ENCODE assay signal across 20 cellular contexts in genomic region chr19:53212703-53213320, GRCh38. TPM values are rescaled to one million over a fixed set of nuclear protein-coding genes. Genes with fewer than 3 reads are reported as not detected.
DNase-seq lines count a peak whose midpoint lies in the region; ATAC-seq and TF ChIP-seq lines count a peak whose summit lies in the region.
"Had no signal": no experiment of that assay in that cellular context is flagged by ENCODE, and none has a peak within 500 bp of the region (broad histone marks: within the 10 kb centered on the region; RNA-seq: fewer than 3 reads in every experiment).

No MANE protein-coding gene starts in this region.

- H3K4me2 ChIP-seq in SK-N-SH, result no peak overlapping the region
- H3K4me2 ChIP-seq: A549; BLaER1 treated with 17β-estradiol and CSF1 and Interleukin-3, amounts not matched to agents 10 nM and 100 nM had no signal

- H3K36me3 ChIP-seq in adipocyte (ENCODE audit: control insufficient read depth, insufficient read depth, low read length, severe bottlenecking) (peaks cover 34% of the 10 kb centered on the region), endodermal cell (ENCODE audit: control insufficient read depth, insufficient read depth, low read length) (no peaks in the 10 kb centered on the region), subcutaneous abdominal adipose tissue (ENCODE audit: control insufficient read depth in 5 of 5, insufficient read depth in 5 of 5, low read length in 5 of 5) (peaks cover 20 to 34% (median 28%) of the 10 kb centered on the region in 5 donors), SK-N-SH (replicated peaks in 1 of 2; ENCODE audit: control insufficient read depth in 1 of 2, insufficient read depth in 2 of 2, low read length in 1 of 2) (peaks cover 0 to 17% of the 10 kb centered on the region in 2 experiments)

- no peaks in the 10 kb centered on the region for H3F3A ChIP-seq in SK-N-SH (replicated peaks; ENCODE audit: insufficient read depth)

- H3K4me1 ChIP-seq in adipocyte (ENCODE audit: control insufficient read depth, insufficient read depth, low read length) (no peaks in the 10 kb centered on the region), endodermal cell (ENCODE audit: control insufficient read depth, insufficient read depth, low read length) (no peaks in the 10 kb centered on the region), subcutaneous abdominal adipose tissue (ENCODE audit: control insufficient read depth in 5 of 5, insufficient read depth in 5 of 5, low read length in 5 of 5) (no peaks in the 10 kb centered on the region), SK-N-SH (ENCODE audit: control insufficient read depth in 1 of 2, insufficient read depth in 2 of 2, low read depth in 1 of 2, low read length in 1 of 2) (no peaks in the 10 kb centered on the region)
- H3K4me1 ChIP-seq: A549; BLaER1 treated with 17β-estradiol and CSF1 and Interleukin-3, amounts not matched to agents 10 nM and 100 nM had no signal

- POLR2A ChIA-PET in GM10248 (lab: Yijun Ruan, JAX) (no interaction called here), SK-N-SH (lab: Yijun Ruan, JAX) (no interaction called here)

- H3K9me3 ChIP-seq in adipocyte (ENCODE audit: control insufficient read depth, low read length) (peaks cover 99% of the 10 kb centered on the region), endodermal cell (ENCODE audit: control insufficient read depth, low read length) (peaks cover 91% of the 10 kb centered on the region), subcutaneous abdominal adipose tissue (ENCODE audit: control insufficient read depth in 5 of 5, low read length in 5 of 5) (peaks cover 61 to 98% (median 92%) of the 10 kb centered on the region in 5 donors), SK-N-SH (peaks cover 35% of the 10 kb centered on the region)

- no peaks in the 10 kb centered on the region for H4K20me1 ChIP-seq in SK-N-SH (ENCODE audit: insufficient read depth)
- H4K20me1 ChIP-seq: BLaER1 treated with 17β-estradiol and CSF1 and Interleukin-3, amounts not matched to agents 10 nM and 100 nM had no signal

- intact Hi-C loops in Calu3 (cut with micrococcal nuclease; ENCODE audit: unreplicated experiment), result no loop called here

- H3K9me2 ChIP-seq in SK-N-SH, result no peaks in the 10 kb centered on the region

- CTCF ChIA-PET in Calu3 (lab: Charles Lee) (no interaction called here), GM10248 (lab: Yijun Ruan, JAX) (no interaction called here), SK-N-SH (lab: Yijun Ruan, JAX) (no interaction called here)
- CTCF ChIA-PET in activated naive CD4-positive, alpha-beta T cell treated with anti-CD3 and anti-CD28 coated beads, Interleukin-2, amount 10 ng/mL, durations not matched to agents 7 days and 5 days (lab: Charles Lee), result no interaction called here

- no peaks in the 10 kb centered on the region for H3K79me2 ChIP-seq in SK-N-SH (ENCODE audit: insufficient read depth)

- H3K27ac ChIP-seq in endodermal cell (ENCODE audit: low read depth, low read length), result no peak overlapping the region
- no peak overlapping the region for H3K27ac ChIP-seq in subcutaneous abdominal adipose tissue (ENCODE audit: low read depth, low read length)
- H3K27ac ChIP-seq in SK-N-SH (ENCODE audit: low read depth in 2 of 2, low read length in 1 of 2), result no peak overlapping the region
- H3K27ac ChIP-seq: A549; BLaER1 treated with 17β-estradiol and CSF1 and Interleukin-3, amounts not matched to agents 10 nM and 100 nM had no signal

- H2AFZ ChIP-seq in SK-N-SH (ENCODE audit: low read depth), result no peak overlapping the region

- peaks cover 22% of the 10 kb centered on the region for H3K9me3 Mint-ChIP-seq in Calu3 (ENCODE audit: low read depth, unreplicated experiment)
- peaks cover 97% of the 10 kb centered on the region for H3K9me3 Mint-ChIP-seq in endodermal cell
- H3K9me3 Mint-ChIP-seq in activated naive CD4-positive, alpha-beta T cell treated with anti-CD3 and anti-CD28 coated beads, Interleukin-2, amount 10 ng/mL, durations not matched to agents 7 days and 5 days, result peaks cover 82% of the 10 kb centered on the region

- no peak for DNase-seq in Calu3
- DNase-seq in adipocyte (ENCODE audit: low read depth), result no peak
- no peak for DNase-seq in endodermal cell
- no peak for DNase-seq in activated naive CD4-positive, alpha-beta T cell treated with anti-CD3 and anti-CD28 coated beads, Interleukin-2, amount 10 ng/mL, durations not matched to agents 7 days and 5 days
- no peak for DNase-seq in GM10248 (ENCODE audit: extremely low spot score)
- DNase-seq in SK-N-SH, result no peak
- DNase-seq: CD4-positive, alpha-beta T cell; COR-L47; DND-41; GDM1; HCEC 1CT; IMR-90; KG1 had no signal

- H3K4me3 ChIP-seq in adipocyte (ENCODE audit: low read length), result peak overlapping the region; percentile 66
- H3K4me3 ChIP-seq in endodermal cell (ENCODE audit: low read length), result peak overlapping the region; percentile 21
- H3K4me3 ChIP-seq in subcutaneous abdominal adipose tissue (ENCODE audit: low read depth in 1 of 5, low read length in 5 of 5), result peak overlapping the region; percentile 11 to 42 (median 32)
- no peak overlapping the region; a peak in 1 of 4 replicates for H3K4me3 ChIP-seq in SK-N-SH (ENCODE audit: low read depth in 2 of 2, low read length in 1 of 2)
- H3K4me3 ChIP-seq: A549 had no signal

- TF ChIP-seq CTCF in Calu3 (IDR thresholded peaks at IDR 0.05; ENCODE audit: unreplicated experiment), result no peak
- no peak for TF ChIP-seq CTCF in endodermal cell (conservative IDR thresholded peaks at IDR 0.05)
- no peak for TF ChIP-seq CTCF in GM10248 (IDR thresholded peaks at IDR 0.05; ENCODE audit: control extremely low read depth, extremely low read depth, low read depth, missing control alignments)
- no peak for TF ChIP-seq CTCF in SK-N-SH (IDR thresholded peaks at IDR 0.05)

- H3K4me3 Mint-ChIP-seq in Calu3 (ENCODE audit: low read depth, unreplicated experiment) (no peak overlapping the region), endodermal cell (no peak overlapping the region)
- H3K4me3 Mint-ChIP-seq in activated naive CD4-positive, alpha-beta T cell treated with anti-CD3 and anti-CD28 coated beads, Interleukin-2, amount 10 ng/mL, durations not matched to agents 7 days and 5 days, result no peak overlapping the region
- H3K4me3 Mint-ChIP-seq: CD4-positive, alpha-beta T cell had no signal

- H3K27me3 ChIP-seq in adipocyte (replicated peaks; ENCODE audit: control insufficient read depth, insufficient read depth, low read length), result no peaks in the 10 kb centered on the region
- no peaks in the 10 kb centered on the region for H3K27me3 ChIP-seq in endodermal cell (ENCODE audit: control insufficient read depth, insufficient read depth, low read length, poor library complexity, severe bottlenecking)
- H3K27me3 ChIP-seq in subcutaneous abdominal adipose tissue (ENCODE audit: control insufficient read depth in 5 of 5, insufficient read depth in 4 of 5, low read length in 5 of 5), result no peaks in the 10 kb centered on the region
- no peaks in the 10 kb centered on the region for H3K27me3 ChIP-seq in SK-N-SH (ENCODE audit: insufficient read depth)
- H3K27me3 ChIP-seq: BLaER1 treated with 17β-estradiol and CSF1 and Interleukin-3, amounts not matched to agents 10 nM and 100 nM had no signal

- no peak for ATAC-seq in HG03442 (IDR thresholded peaks at IDR 0.05; ENCODE audit: unreplicated experiment)
- ATAC-seq: A549 had no signal

- H3K9ac ChIP-seq in adipocyte (ENCODE audit: low read length) (no peak overlapping the region), endodermal cell (ENCODE audit: extremely low read depth, low read length, poor library complexity, severe bottlenecking) (no peak overlapping the region), subcutaneous abdominal adipose tissue (ENCODE audit: low read length in 5 of 5) (no peak overlapping the region), SK-N-SH (no peak overlapping the region)
- H3K9ac ChIP-seq: BLaER1 treated with 17β-estradiol and CSF1 and Interleukin-3, amounts not matched to agents 10 nM and 100 nM had no signal

- TF ChIP-seq RAD21 in SK-N-SH (IDR thresholded peaks at IDR 0.05; ENCODE audit: low read length), result no peak

- WGBS in endodermal cell (ENCODE audit: insufficient coverage in 1 of 2, insufficient read length in 1 of 2), 2 experiments, result 83 to 93% methylated on average over 1 to 2 of the region's 2 CpGs
- WGBS in SK-N-SH (ENCODE audit: low lambda C conversion rate), result 61% methylated on average over 2 of the region's 2 CpGs

- H3K4me1 Mint-ChIP-seq in Calu3 (ENCODE audit: low read depth, unreplicated experiment) (no peaks in the 10 kb centered on the region), endodermal cell (no peaks in the 10 kb centered on the region)
- H3K4me1 Mint-ChIP-seq in activated naive CD4-positive, alpha-beta T cell treated with anti-CD3 and anti-CD28 coated beads, Interleukin-2, amount 10 ng/mL, durations not matched to agents 7 days and 5 days, result no peaks in the 10 kb centered on the region

- TF ChIP-seq EP300 in SK-N-SH (IDR thresholded peaks at IDR 0.05; ENCODE audit: borderline replicate concordance in 1 of 2, low read depth in 1 of 2, low read length in 1 of 2), result no peak

- H3K27ac Mint-ChIP-seq in Calu3 (ENCODE audit: unreplicated experiment) (peak overlapping the region; percentile 44), endodermal cell (no peak overlapping the region)
- no peak overlapping the region for H3K27ac Mint-ChIP-seq in activated naive CD4-positive, alpha-beta T cell treated with anti-CD3 and anti-CD28 coated beads, Interleukin-2, amount 10 ng/mL, durations not matched to agents 7 days and 5 days
- H3K27ac Mint-ChIP-seq: CD4-positive, alpha-beta T cell had no signal

- BruUV-seq in Calu3 (replicated peaks; lab: Mats Ljungman, UMichigan), result TSS peak; percentile 5

- H3K36me3 Mint-ChIP-seq in Calu3 (ENCODE audit: insufficient read depth, unreplicated experiment) (peaks cover 26% of the 10 kb centered on the region), endodermal cell (ENCODE audit: low read depth) (peaks cover 65% of the 10 kb centered on the region)
- H3K36me3 Mint-ChIP-seq in activated naive CD4-positive, alpha-beta T cell treated with anti-CD3 and anti-CD28 coated beads, Interleukin-2, amount 10 ng/mL, durations not matched to agents 7 days and 5 days, result peaks cover 51% of the 10 kb centered on the region

- H3K27me3 Mint-ChIP-seq in Calu3 (ENCODE audit: unreplicated experiment) (no peaks in the 10 kb centered on the region), endodermal cell (ENCODE audit: insufficient read depth) (peaks cover 3% of the 10 kb centered on the region)
- no peaks in the 10 kb centered on the region for H3K27me3 Mint-ChIP-seq in activated naive CD4-positive, alpha-beta T cell treated with anti-CD3 and anti-CD28 coated beads, Interleukin-2, amount 10 ng/mL, durations not matched to agents 7 days and 5 days
- H3K27me3 Mint-ChIP-seq: CD4-positive, alpha-beta T cell had no signal

RNA-seq across cellular contexts. Expression of gene ZNF665, which starts 19.7 kb away (rescaled TPM):
- total RNA-seq in Calu3 (2022) (not detected in 2 replicates), endodermal cell (1 to 10 TPM; 7.6 to 8.6 TPM)
- polyA plus RNA-seq in endodermal cell (2013, experiment 1 of 2), result 5.8 TPM
- polyA plus RNA-seq in endodermal cell (2013, experiment 2 of 2), result 4.8 TPM
- polyA plus RNA-seq in SK-N-SH (2012; rRNA removed), result 3.2 and 6.0 TPM in 2 replicates
- polyA plus RNA-seq in SK-N-SH (2012; cell fraction: cytosol; rRNA removed), result 3.6 and 5.1 TPM in 2 replicates
- 3.4 and 5.3 TPM in 2 replicates for polyA plus RNA-seq in SK-N-SH (2012; cell fraction: nucleus; rRNA removed)
- total RNA-seq: HT-29 had no signal
- polyA plus RNA-seq: A549 had no signal

RNA-seq across cellular contexts. Expression of gene ZNF677, which starts 41.9 kb away (rescaled TPM):
- not detected in 2 replicates for total RNA-seq in Calu3 (2022)
- total RNA-seq in endodermal cell, result 10 to 100 TPM; 35.6 to 56.5 TPM
- 23.6 TPM for polyA plus RNA-seq in endodermal cell (2013, experiment 1 of 2)
- 26.0 TPM for polyA plus RNA-seq in endodermal cell (2013, experiment 2 of 2)
- polyA plus RNA-seq in SK-N-SH (2012; rRNA removed), result 6.8 and 10.7 TPM in 2 replicates
- 10.5 and 11.2 TPM in 2 replicates for polyA plus RNA-seq in SK-N-SH (2012; cell fraction: cytosol; rRNA removed)
- 5.6 and 10.6 TPM in 2 replicates for polyA plus RNA-seq in SK-N-SH (2012; cell fraction: nucleus; rRNA removed)
- total RNA-seq: H4, HT-29 had no signal
- polyA plus RNA-seq: A549 had no signal

RNA-seq across cellular contexts. Expression of gene VN1R2, which starts 45.3 kb away (rescaled TPM):
- not detected in 2 replicates for total RNA-seq in Calu3 (2022)
- not detected for total RNA-seq in endodermal cell
- not detected for polyA plus RNA-seq in endodermal cell (2013, experiment 1 of 2)
- not detected for polyA plus RNA-seq in endodermal cell (2013, experiment 2 of 2)
- not detected in 2 replicates for polyA plus RNA-seq in SK-N-SH (2012; rRNA removed)
- not detected in 2 replicates for polyA plus RNA-seq in SK-N-SH (2012; cell fraction: cytosol; rRNA removed)
- polyA plus RNA-seq in SK-N-SH (2012; cell fraction: nucleus; rRNA removed), result not detected in 2 replicates
- total RNA-seq: CD4-positive, alpha-beta T cell; H4; HT-29; IMR-90 had no signal
- polyA plus RNA-seq: A549, AG04450, IMR-90 had no signal

RNA-seq across cellular contexts. Expression of gene ZNF347, which starts 54.0 kb away (rescaled TPM):
- total RNA-seq in Calu3 (2022), result not detected in 2 replicates
- 10 to 100 TPM; 17.7 to 25.5 TPM for total RNA-seq in endodermal cell
- polyA plus RNA-seq in endodermal cell (2013, experiment 1 of 2), result 7.9 TPM
- polyA plus RNA-seq in endodermal cell (2013, experiment 2 of 2), result 7.3 TPM
- polyA plus RNA-seq in SK-N-SH (2012; rRNA removed), result 2.2 and 2.6 TPM in 2 replicates
- 2.1 and 2.3 TPM in 2 replicates for polyA plus RNA-seq in SK-N-SH (2012; cell fraction: cytosol; rRNA removed)
- 3.2 and 4.2 TPM in 2 replicates for polyA plus RNA-seq in SK-N-SH (2012; cell fraction: nucleus; rRNA removed)
- total RNA-seq: HT-29 had no signal
- polyA plus RNA-seq: A549 had no signal

RNA-seq across cellular contexts. Expression of gene VN1R4, which starts 54.7 kb away (rescaled TPM):
- total RNA-seq in Calu3 (2022) (not detected in 2 replicates), endodermal cell (not detected)
- polyA plus RNA-seq in endodermal cell (2013, experiment 1 of 2), result not detected
- polyA plus RNA-seq in endodermal cell (2013, experiment 2 of 2), result not detected
- polyA plus RNA-seq in SK-N-SH (2012; rRNA removed), result not detected in 2 replicates
- not detected in 2 replicates for polyA plus RNA-seq in SK-N-SH (2012; cell fraction: cytosol; rRNA removed)
- not detected in 2 replicates for polyA plus RNA-seq in SK-N-SH (2012; cell fraction: nucleus; rRNA removed)
- total RNA-seq: CD4-positive, alpha-beta T cell; H4; HT-29; IMR-90 had no signal
- polyA plus RNA-seq: A549, AG04450, IMR-90 had no signal

Comparison
In these comparisons a context has a peak if more than half of its experiments do, and no peak if none do; other contexts are left out.
1. H3K4me3 ChIP-seq: peak in adipocyte (single experiment), endodermal cell (single experiment) and subcutaneous abdominal adipose tissue (5 of 5); none in SK-N-SH (0 of 2).
2. RNA of gene ZNF677, which starts 41.9 kb away (total RNA-seq): 35.6 to 56.5 TPM in endodermal cell; not detected in Calu3; every median in the first group is over 10 times any median in the second.